Comparison of ENCODE assay signal across 14 cellular contexts in genomic region chr3:123401836-123402530, GRCh38. TPM values are rescaled to one million over a fixed set of nuclear protein-coding genes. Genes with fewer than 3 reads are reported as not detected.
"Had no signal": no experiment of that assay in that cellular context is flagged by ENCODE, and none has a peak within 500 bp of the region (broad histone marks: within the 10 kb centered on the region; RNA-seq: fewer than 3 reads in every experiment).

No MANE protein-coding gene starts in this region.

- H3K9me3 Mint-ChIP-seq: activated CD4-positive, alpha-beta memory T cell treated with anti-CD3 and anti-CD28 coated beads, Interleukin-2, amount 10 ng/mL, durations not matched to agents 7 days and 5 days; activated naive CD8-positive, alpha-beta T cell treated with anti-CD3 and anti-CD28 coated beads, Interleukin-2, amount 10 ng/mL, durations not matched to agents 7 days and 5 days; immature natural killer cell had no signal

- DNase-seq: activated CD4-positive, alpha-beta memory T cell treated with anti-CD3 and anti-CD28 coated beads, Interleukin-2, amount 10 ng/mL, durations not matched to agents 7 days and 5 days; activated CD4-positive, alpha-beta T cell treated with anti-CD3 and anti-CD28 coated beads for 36 hours; activated naive CD8-positive, alpha-beta T cell treated with anti-CD3 and anti-CD28 coated beads, Interleukin-2, amount 10 ng/mL, durations not matched to agents 7 days and 5 days; effector memory CD4-positive, alpha-beta T cell; immature natural killer cell; mucosa of descending colon; retina; stimulated activated naive CD4-positive, alpha-beta T cell had no signal

- H3K4me3 ChIP-seq: cardiac muscle cell, mucosa of descending colon, smooth muscle cell had no signal

- H3K27ac ChIP-seq: cardiac muscle cell had no signal

- H3K36me3 ChIP-seq: cardiac muscle cell had no signal

- H3K27ac Mint-ChIP-seq: activated CD4-positive, alpha-beta memory T cell treated with anti-CD3 and anti-CD28 coated beads, Interleukin-2, amount 10 ng/mL, durations not matched to agents 7 days and 5 days; activated CD4-positive, alpha-beta T cell treated with anti-CD3 and anti-CD28 coated beads for 36 hours; activated naive CD8-positive, alpha-beta T cell treated with anti-CD3 and anti-CD28 coated beads, Interleukin-2, amount 10 ng/mL, durations not matched to agents 7 days and 5 days; immature natural killer cell had no signal

- H3K27me3 ChIP-seq: cardiac muscle cell had no signal

- FAIRE-seq: astrocyte, urothelium cell line had no signal

- H3K9me3 ChIP-seq: mucosa of descending colon had no signal

- H3K4me1 Mint-ChIP-seq: activated CD4-positive, alpha-beta memory T cell treated with anti-CD3 and anti-CD28 coated beads, Interleukin-2, amount 10 ng/mL, durations not matched to agents 7 days and 5 days; activated CD4-positive, alpha-beta T cell treated with anti-CD3 and anti-CD28 coated beads for 36 hours; activated naive CD8-positive, alpha-beta T cell treated with anti-CD3 and anti-CD28 coated beads, Interleukin-2, amount 10 ng/mL, durations not matched to agents 7 days and 5 days; immature natural killer cell had no signal

- ATAC-seq: activated CD4-positive, alpha-beta T cell treated with anti-CD3 and anti-CD28 coated beads for 36 hours; left colon; mucosa of descending colon had no signal

- H3K36me3 Mint-ChIP-seq: activated naive CD8-positive, alpha-beta T cell treated with anti-CD3 and anti-CD28 coated beads, Interleukin-2, amount 10 ng/mL, durations not matched to agents 7 days and 5 days; immature natural killer cell had no signal

- H3K4me3 Mint-ChIP-seq: activated CD4-positive, alpha-beta memory T cell treated with anti-CD3 and anti-CD28 coated beads, Interleukin-2, amount 10 ng/mL, durations not matched to agents 7 days and 5 days; activated CD4-positive, alpha-beta T cell treated with anti-CD3 and anti-CD28 coated beads for 36 hours; activated naive CD8-positive, alpha-beta T cell treated with anti-CD3 and anti-CD28 coated beads, Interleukin-2, amount 10 ng/mL, durations not matched to agents 7 days and 5 days; immature natural killer cell had no signal

RNA-seq across cellular contexts. Expression of gene ADCY5, which starts 46.9 kb away (rescaled TPM):
- total RNA-seq: activated CD4-positive, alpha-beta memory T cell treated with anti-CD3 and anti-CD28 coated beads, Interleukin-2, amount 10 ng/mL, durations not matched to agents 7 days and 5 days; activated CD4-positive, alpha-beta T cell treated with anti-CD3 and anti-CD28 coated beads for 36 hours; activated naive CD8-positive, alpha-beta T cell treated with anti-CD3 and anti-CD28 coated beads, Interleukin-2, amount 10 ng/mL, durations not matched to agents 7 days and 5 days; glomerular endothelial cell had no signal
